8 cellular contexts compared by ENCODE assay signal in genomic region chr3:15797600-15798303, GRCh38. TPM values are rescaled to one million over a fixed set of nuclear protein-coding genes. Genes with fewer than 3 reads are reported as not detected.
DNase-seq lines count a peak whose midpoint lies in the region; ATAC-seq, FAIRE-seq and TF ChIP-seq lines count a peak whose summit lies in the region.

ANKRD28 (minus strand) TSS chr3:15797979; CDS start chr3:15796521, 1,458 bp downstream.

- H3K27me3 Mint-ChIP-seq in CD8-positive, alpha-beta memory T cell, result no peaks in the 10 kb centered on the region

- WGBS in heart left ventricle, 4 donors, result 9 to 18% (median 14%) methylated on average over 6 of the region's 6 CpGs
- WGBS in pancreas, 2 donors, result 3 to 6% methylated on average over 6 of the region's 6 CpGs

- no peaks in the 10 kb centered on the region for H3K27me3 ChIP-seq in CD8-positive, alpha-beta memory T cell (ENCODE audit: insufficient read depth, low read length, poor library complexity, severe bottlenecking)
- H3K27me3 ChIP-seq in heart left ventricle (no peaks in the 10 kb centered on the region), pancreas (no peaks in the 10 kb centered on the region)

- no peak for TF ChIP-seq POLR2A in heart left ventricle (IDR thresholded peaks at IDR 0.05)

- H3K27ac ChIP-seq in CD8-positive, alpha-beta memory T cell (ENCODE audit: low read depth, low read length), result peak within 1 kb of the TSS; percentile 77
- H3K27ac ChIP-seq in heart left ventricle (peak within 1 kb of the TSS; percentile 28 to 89 (median 61)), pancreas (peak within 1 kb of the TSS; percentile 3 to 75 (median 46))

- H3K9me3 Mint-ChIP-seq in CD8-positive, alpha-beta memory T cell, result no peaks in the 10 kb centered on the region

- intact Hi-C loops in heart left ventricle (cut with DNase I) (no loop called here), pancreas (cut with DNase I) (no loop called here)

- H3K4me1 Mint-ChIP-seq in CD8-positive, alpha-beta memory T cell, result peaks cover 77 to 99% (median 93%) of the 10 kb centered on the region in 3 donors

- peak within 1 kb of the TSS; percentile 83 to 89 (median 87) for H3K4me3 Mint-ChIP-seq in CD8-positive, alpha-beta memory T cell

- peaks cover 57% of the 10 kb centered on the region for H3K4me1 ChIP-seq in CD8-positive, alpha-beta memory T cell (ENCODE audit: insufficient read depth, low read length)
- H3K4me1 ChIP-seq in heart left ventricle (peaks cover 0 to 90% (median 15%) of the 10 kb centered on the region in 12 donors), pancreas (peaks cover 24 to 40% (median 38%) of the 10 kb centered on the region in 3 donors)

- H3K27ac Mint-ChIP-seq in CD8-positive, alpha-beta memory T cell, result peak within 1 kb of the TSS; percentile 83 to 96 (median 92)

- H3K36me3 Mint-ChIP-seq in CD8-positive, alpha-beta memory T cell, result peaks cover 0 to 13% (median 3%) of the 10 kb centered on the region in 3 donors

- no peaks in the 10 kb centered on the region for H3K36me3 ChIP-seq in CD8-positive, alpha-beta memory T cell (ENCODE audit: insufficient read depth, low read length)
- H3K36me3 ChIP-seq in heart left ventricle (peaks cover 0 to 2% (median 0%) of the 10 kb centered on the region in 9 donors), pancreas (no peaks in the 10 kb centered on the region)

- CTCF ChIA-PET in CD8-positive, alpha-beta memory T cell (lab: Charles Lee), result interaction anchor here (0.6 to 1.0 kb wide), 3 partner anchors 13 to 167 kb away, joined by 3 to 5 read pairs (median 3); no protein-coding TSS in a partner anchor

- POLR2A ChIA-PET in CD8-positive, alpha-beta memory T cell (lab: Charles Lee), result interaction anchor here (0.7 to 1.2 kb wide), 2 partner anchors 11 to 132 kb away, joined by 3 read pairs; no protein-coding TSS in a partner anchor

- TF ChIP-seq CTCF in heart left ventricle (IDR thresholded peaks at IDR 0.05), result peak in 4 of 12 donors; percentile 22 to 45 (median 28)
- TF ChIP-seq CTCF in pancreas (IDR thresholded peaks at IDR 0.05), result no peak

- no peaks in the 10 kb centered on the region for H3K9me3 ChIP-seq in CD8-positive, alpha-beta memory T cell (ENCODE audit: low read length)
- no peaks in the 10 kb centered on the region for H3K9me3 ChIP-seq in heart left ventricle
- H3K9me3 ChIP-seq in pancreas, result no peaks in the 10 kb centered on the region

- H3K4me3 ChIP-seq in CD8-positive, alpha-beta memory T cell (ENCODE audit: low read length), result peak within 1 kb of the TSS; percentile 15
- H3K4me3 ChIP-seq in heart left ventricle (peak within 1 kb of the TSS in 11 of 12 donors; percentile 1 to 53 (median 37)), pancreas (peak within 1 kb of the TSS in 2 of 4 donors; percentile 2 to 19)

- ATAC-seq in GM21528 (IDR thresholded peaks at IDR 0.05; ENCODE audit: low FRiP score, unreplicated experiment) (peak; percentile 38), heart left ventricle (peak; percentile 63 to 82 (median 80)), pancreas (peak; percentile 71 to 86 (median 80))

- peak; percentile 53 for FAIRE-seq in pancreas (lab: Jason Lieb, UNC)

- peak in 1 of 5 donors; percentile 27 for DNase-seq in CD8-positive, alpha-beta memory T cell
- DNase-seq in NCI-H526 treated with DMSO at 0.1 percent for 48 hours (lab: John Stamatoyannopoulos, UW) (peak; percentile 76), amniotic epithelial cell (ENCODE audit: low read depth) (peak; percentile 99), heart left ventricle (no peak), pancreas (no peak), GM19240 (ENCODE audit: insufficient read length, low spot score) (no peak), NCI-H1105 treated with DMSO at 0.1 percent for 48 hours (lab: John Stamatoyannopoulos, UW) (no peak)

RNA-seq across cellular contexts. Expression of gene ANKRD28, which starts in this region (rescaled TPM):
- 10 to 100 TPM; 40.2 to 41.5 TPM for total RNA-seq in CD8-positive, alpha-beta memory T cell
- 11.2 TPM for polyA plus RNA-seq in CD8-positive, alpha-beta memory T cell
- 10 to 100 TPM; 20.9 to 32.1 (median 24.6) TPM for total RNA-seq in heart left ventricle
- polyA plus RNA-seq in heart left ventricle, result 10 to 100 TPM in 1 of 2 donors, 1 to 10 TPM in 1; 4.9 to 15.1 TPM
- total RNA-seq in pancreas, result 10 to 100 TPM; 25.7 to 40.5 (median 32.3) TPM
- polyA plus RNA-seq in pancreas, result 10 to 100 TPM in 1 of 2 donors, 1 to 10 TPM in 1; 9.5 to 10.7 TPM

Comparison
In these comparisons a context has a peak if more than half of its experiments do, and no peak if none do; other contexts are left out.
1. DNase-seq: peak in NCI-H526 treated with DMSO at 0.1 percent for 48 hours (single experiment) and amniotic epithelial cell (single experiment); none in heart left ventricle (0 of 5), pancreas (0 of 6), GM19240 (single experiment) and NCI-H1105 treated with DMSO at 0.1 percent for 48 hours (single experiment).
2. Peak in every context shown above with its lines, with median percentiles within 50 percentile points of each other: H3K27ac ChIP-seq and ATAC-seq.